13 cellular contexts compared by ENCODE assay signal in the genomic region with DNA sequence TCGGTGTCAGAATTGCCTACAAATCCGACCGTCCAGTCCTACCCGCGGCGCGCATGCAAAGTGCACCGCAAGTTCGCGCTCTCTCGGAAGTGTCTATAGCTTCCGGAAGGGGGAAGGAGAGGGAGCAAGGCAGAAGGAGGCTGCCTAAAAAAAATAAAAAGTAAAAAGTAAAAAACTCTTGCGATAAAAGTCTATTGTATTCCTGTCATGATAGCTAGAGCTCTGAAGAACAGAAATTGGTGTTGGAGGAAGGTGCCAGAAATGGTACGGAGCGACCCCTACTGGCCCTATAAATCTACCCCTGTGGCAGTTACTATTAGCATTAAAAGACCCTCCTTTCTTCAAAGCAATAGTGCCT.
DNase-seq lines count a peak whose midpoint lies in the region; ATAC-seq, FAIRE-seq and TF ChIP-seq lines count a peak whose summit lies in the region.
"Had no signal": no experiment of that assay in that cellular context is flagged by ENCODE, and none has a peak within 500 bp of the region (broad histone marks: within the 10 kb centered on the region; RNA-seq: fewer than 3 reads in every experiment).

No MANE protein-coding gene starts in this region.

- H3K9me3 Mint-ChIP-seq in activated CD8-positive, alpha-beta memory T cell treated with anti-CD3 and anti-CD28 coated beads, Interleukin-2, amount 10 ng/mL, durations not matched to agents 7 days and 5 days (ENCODE audit: low read depth) = no peaks in the 10 kb centered on the region
- no peaks in the 10 kb centered on the region for H3K9me3 Mint-ChIP-seq in activated T-helper 1 cell treated with anti-CD3 and anti-CD28 coated beads, Interleukin-12 subunit alpha, Interleukin-12 subunit beta, Interleukin-2, Interleukin-4 antibody, amounts not matched to agents 30 ng/mL and 10 ng/mL and 1 ng/mL, durations not matched to agents 14 hours and 24 hours and 36 hours
- H3K9me3 Mint-ChIP-seq in glutamatergic neuron (ENCODE audit: unreplicated experiment) = peaks cover 1% of the 10 kb centered on the region
- H3K9me3 Mint-ChIP-seq in stimulated activated naive CD8-positive, alpha-beta T cell treated with anti-CD3 and anti-CD28 coated beads, Interleukin-15, amount 100 ng/mL, for 72 hours = no peaks in the 10 kb centered on the region

- H3K27me3 Mint-ChIP-seq in activated CD8-positive, alpha-beta memory T cell treated with anti-CD3 and anti-CD28 coated beads, Interleukin-2, amount 10 ng/mL, durations not matched to agents 7 days and 5 days = no peaks in the 10 kb centered on the region
- peaks cover 3% of the 10 kb centered on the region for H3K27me3 Mint-ChIP-seq in activated T-helper 1 cell treated with anti-CD3 and anti-CD28 coated beads, Interleukin-12 subunit alpha, Interleukin-12 subunit beta, Interleukin-2, Interleukin-4 antibody, amounts not matched to agents 30 ng/mL and 10 ng/mL and 1 ng/mL, durations not matched to agents 14 hours and 24 hours and 36 hours (ENCODE audit: insufficient read depth)
- H3K27me3 Mint-ChIP-seq in glutamatergic neuron (ENCODE audit: unreplicated experiment) = no peaks in the 10 kb centered on the region
- no peaks in the 10 kb centered on the region for H3K27me3 Mint-ChIP-seq in stimulated activated naive CD8-positive, alpha-beta T cell treated with anti-CD3 and anti-CD28 coated beads, Interleukin-15, amount 100 ng/mL, for 72 hours

- POLR2A ChIA-PET in PC-9 (lab: Charles Lee; ENCODE audit: unreplicated experiment) = no interaction called here

- H3K27me3 ChIP-seq in PC-9 (ENCODE audit: insufficient read depth, low read depth) = no peaks in the 10 kb centered on the region

- H3K27ac ChIP-seq in PC-9 = no peak overlapping the region
- H3K27ac ChIP-seq: SK-N-MC had no signal

- peak overlapping the region; percentile 89 for H3K4me3 Mint-ChIP-seq in activated CD8-positive, alpha-beta memory T cell treated with anti-CD3 and anti-CD28 coated beads, Interleukin-2, amount 10 ng/mL, durations not matched to agents 7 days and 5 days
- peak overlapping the region; percentile 90 for H3K4me3 Mint-ChIP-seq in activated T-helper 1 cell treated with anti-CD3 and anti-CD28 coated beads, Interleukin-12 subunit alpha, Interleukin-12 subunit beta, Interleukin-2, Interleukin-4 antibody, amounts not matched to agents 30 ng/mL and 10 ng/mL and 1 ng/mL, durations not matched to agents 14 hours and 24 hours and 36 hours
- peak overlapping the region; percentile 77 for H3K4me3 Mint-ChIP-seq in glutamatergic neuron (ENCODE audit: unreplicated experiment)
- peak overlapping the region; percentile 94 to 95 for H3K4me3 Mint-ChIP-seq in stimulated activated naive CD8-positive, alpha-beta T cell treated with anti-CD3 and anti-CD28 coated beads, Interleukin-15, amount 100 ng/mL, for 72 hours

- peak; percentile 53 for DNase-seq in activated CD8-positive, alpha-beta memory T cell treated with anti-CD3 and anti-CD28 coated beads, Interleukin-2, amount 10 ng/mL, durations not matched to agents 7 days and 5 days
- DNase-seq in activated CD8-positive, alpha-beta memory T cell treated with anti-CD3 and anti-CD28 coated beads, Interleukin-2, amount 50 U/mL, for 4 hours = no peak
- DNase-seq in activated T-helper 1 cell treated with anti-CD3 and anti-CD28 coated beads, Interleukin-12 subunit alpha, Interleukin-12 subunit beta, Interleukin-2, Interleukin-4 antibody, amounts not matched to agents 30 ng/mL and 10 ng/mL and 1 ng/mL, durations not matched to agents 14 hours and 24 hours and 36 hours (ENCODE audit: low spot score) = no peak
- DNase-seq in glutamatergic neuron = peak; percentile 15
- DNase-seq in stimulated activated naive CD8-positive, alpha-beta T cell treated with anti-CD3 and anti-CD28 coated beads, Interleukin-15, amount 100 ng/mL, for 72 hours = peak in 1 of 2 donors; percentile 67
- DNase-seq in PC-9 = no peak
- no peak for DNase-seq in H54 (ENCODE audit: insufficient read length, low spot score)
- DNase-seq: DMS53, NCI-H774 had no signal

- CTCF ChIA-PET in activated CD8-positive, alpha-beta memory T cell treated with anti-CD3 and anti-CD28 coated beads, Interleukin-2, amount 10 ng/mL, durations not matched to agents 7 days and 5 days (lab: Charles Lee) = interaction anchor here (0.8 to 2.3 kb wide), 5 partner anchors 9 to 99 kb away, joined by 3 to 12 read pairs (median 4); no protein-coding TSS in a partner anchor
- CTCF ChIA-PET in PC-9 (lab: Charles Lee) = no interaction called here

- no peaks in the 10 kb centered on the region for H3K36me3 ChIP-seq in PC-9 (ENCODE audit: low read depth)

- no peaks in the 10 kb centered on the region for H3K4me1 ChIP-seq in PC-9 (replicated peaks; ENCODE audit: insufficient read depth)

- no peak for TF ChIP-seq CTCF in glutamatergic neuron (IDR thresholded peaks at IDR 0.05; ENCODE audit: partially characterized antibody, unreplicated experiment)
- TF ChIP-seq CTCF in PC-9 (conservative IDR thresholded peaks at IDR 0.05) = no peak

- no peaks in the 10 kb centered on the region for H3K79me2 ChIP-seq in PC-9 (ENCODE audit: low read depth)

- peak; percentile 67 for ATAC-seq in activated CD8-positive, alpha-beta memory T cell treated with anti-CD3 and anti-CD28 coated beads, Interleukin-2, amount 10 ng/mL, durations not matched to agents 7 days and 5 days
- peak; percentile 76 for ATAC-seq in stimulated activated naive CD8-positive, alpha-beta T cell treated with anti-CD3 and anti-CD28 coated beads, Interleukin-15, amount 100 ng/mL, for 72 hours
- no peak for ATAC-seq in GM18511 (IDR thresholded peaks at IDR 0.05; ENCODE audit: unreplicated experiment)

- H4K20me1 ChIP-seq in PC-9 (ENCODE audit: insufficient read depth) = no peaks in the 10 kb centered on the region

- no peak for FAIRE-seq in H54 (lab: Jason Lieb, UNC)
- FAIRE-seq: A204.1, frontal cortex had no signal

- no peaks in the 10 kb centered on the region for H3F3A ChIP-seq in PC-9 (ENCODE audit: insufficient read depth, low read depth)

- peak overlapping the region; percentile 95 for H3K27ac Mint-ChIP-seq in activated CD8-positive, alpha-beta memory T cell treated with anti-CD3 and anti-CD28 coated beads, Interleukin-2, amount 10 ng/mL, durations not matched to agents 7 days and 5 days
- peak overlapping the region; percentile 90 for H3K27ac Mint-ChIP-seq in activated T-helper 1 cell treated with anti-CD3 and anti-CD28 coated beads, Interleukin-12 subunit alpha, Interleukin-12 subunit beta, Interleukin-2, Interleukin-4 antibody, amounts not matched to agents 30 ng/mL and 10 ng/mL and 1 ng/mL, durations not matched to agents 14 hours and 24 hours and 36 hours
- H3K27ac Mint-ChIP-seq in glutamatergic neuron (ENCODE audit: unreplicated experiment) = no peak overlapping the region
- H3K27ac Mint-ChIP-seq in stimulated activated naive CD8-positive, alpha-beta T cell treated with anti-CD3 and anti-CD28 coated beads, Interleukin-15, amount 100 ng/mL, for 72 hours = peak overlapping the region; percentile 97 to 99

- H2AFZ ChIP-seq in PC-9 = no peak overlapping the region

- H3K9me2 ChIP-seq in PC-9 (ENCODE audit: insufficient read depth) = no peaks in the 10 kb centered on the region

- BruUV-seq in PC-9 (replicated peaks; lab: Mats Ljungman, UMichigan) = no TSS peak

- intact Hi-C loops in activated T-helper 1 cell treated with anti-CD3 and anti-CD28 coated beads, Interleukin-12 subunit alpha, Interleukin-12 subunit beta, Interleukin-2, Interleukin-4 antibody, amounts not matched to agents 30 ng/mL and 10 ng/mL and 1 ng/mL, durations not matched to agents 14 hours and 24 hours and 36 hours (cut with micrococcal nuclease) = loop anchor here (1.0 to 5.0 kb wide), 3 partner anchors 64 to 244 kb away; no protein-coding TSS in a partner anchor
- intact Hi-C loops in PC-9 (cut with micrococcal nuclease; ENCODE audit: unreplicated experiment) = no loop called here

- peaks cover 3% of the 10 kb centered on the region for H3K36me3 Mint-ChIP-seq in activated CD8-positive, alpha-beta memory T cell treated with anti-CD3 and anti-CD28 coated beads, Interleukin-2, amount 10 ng/mL, durations not matched to agents 7 days and 5 days
- H3K36me3 Mint-ChIP-seq in activated T-helper 1 cell treated with anti-CD3 and anti-CD28 coated beads, Interleukin-12 subunit alpha, Interleukin-12 subunit beta, Interleukin-2, Interleukin-4 antibody, amounts not matched to agents 30 ng/mL and 10 ng/mL and 1 ng/mL, durations not matched to agents 14 hours and 24 hours and 36 hours (ENCODE audit: low read depth) = no peaks in the 10 kb centered on the region
- no peaks in the 10 kb centered on the region for H3K36me3 Mint-ChIP-seq in glutamatergic neuron (ENCODE audit: unreplicated experiment)

- no peaks in the 10 kb centered on the region for H3K9me3 ChIP-seq in PC-9 (ENCODE audit: insufficient read depth, low read depth)

- peaks cover 37% of the 10 kb centered on the region for H3K4me1 Mint-ChIP-seq in activated CD8-positive, alpha-beta memory T cell treated with anti-CD3 and anti-CD28 coated beads, Interleukin-2, amount 10 ng/mL, durations not matched to agents 7 days and 5 days
- H3K4me1 Mint-ChIP-seq in activated T-helper 1 cell treated with anti-CD3 and anti-CD28 coated beads, Interleukin-12 subunit alpha, Interleukin-12 subunit beta, Interleukin-2, Interleukin-4 antibody, amounts not matched to agents 30 ng/mL and 10 ng/mL and 1 ng/mL, durations not matched to agents 14 hours and 24 hours and 36 hours (ENCODE audit: low read depth) = peaks cover 40% of the 10 kb centered on the region
- H3K4me1 Mint-ChIP-seq in glutamatergic neuron (ENCODE audit: low read depth, unreplicated experiment) = no peaks in the 10 kb centered on the region
- peaks cover 35% of the 10 kb centered on the region for H3K4me1 Mint-ChIP-seq in stimulated activated naive CD8-positive, alpha-beta T cell treated with anti-CD3 and anti-CD28 coated beads, Interleukin-15, amount 100 ng/mL, for 72 hours

- no peak overlapping the region for H3K4me2 ChIP-seq in PC-9

- H3K4me3 ChIP-seq in PC-9 = no peak overlapping the region
- H3K4me3 ChIP-seq: SK-N-MC had no signal

- no peak for TF ChIP-seq POLR2A in H54 (IDR thresholded peaks at IDR 0.05; ENCODE audit: low read depth, low read length)

Comparison
In these comparisons a context has a peak if more than half of its experiments do, and no peak if none do; other contexts are left out.
1. DNase-seq: peak in activated CD8-positive, alpha-beta memory T cell treated with anti-CD3 and anti-CD28 coated beads, Interleukin-2, amount 10 ng/mL, durations not matched to agents 7 days and 5 days (single experiment) and glutamatergic neuron (single experiment); none in activated CD8-positive, alpha-beta memory T cell treated with anti-CD3 and anti-CD28 coated beads, Interleukin-2, amount 50 U/mL, for 4 hours (single experiment), activated T-helper 1 cell treated with anti-CD3 and anti-CD28 coated beads, Interleukin-12 subunit alpha, Interleukin-12 subunit beta, Interleukin-2, Interleukin-4 antibody, amounts not matched to agents 30 ng/mL and 10 ng/mL and 1 ng/mL, durations not matched to agents 14 hours and 24 hours and 36 hours (single experiment), PC-9 (0 of 2) and H54 (single experiment).
2. Peak in every context shown above with its lines, with median percentiles within 50 percentile points of each other: H3K4me3 Mint-ChIP-seq.